In genomic region chr12:54560374-54560858, GRCh38 we compare ENCODE assay signal across 8 cellular contexts. TPM values are rescaled to one million over a fixed set of nuclear protein-coding genes. Genes with fewer than 3 reads are reported as not detected.
DNase-seq lines count a peak whose midpoint lies in the region; ATAC-seq, FAIRE-seq and TF ChIP-seq lines count a peak whose summit lies in the region.

No MANE protein-coding gene starts in this region.

- peak overlapping the region; percentile 2 for H3K4me3 Mint-ChIP-seq in Calu3 (ENCODE audit: low read depth, unreplicated experiment)

- intact Hi-C loops in Calu3 (cut with micrococcal nuclease; ENCODE audit: unreplicated experiment) (no loop called here), GM12878 (cut with micrococcal nuclease; ENCODE audit: unreplicated experiment) (no loop called here), gastrocnemius medialis (cut with DNase I; ENCODE audit: low total_unique reads) (no loop called here)

- peaks cover 62% of the 10 kb centered on the region for H3K27me3 Mint-ChIP-seq in Calu3 (ENCODE audit: unreplicated experiment)

- RAD21 ChIA-PET in GM12878 (lab: Charles Lee; ENCODE audit: unreplicated experiment), result interaction anchor here (0.6 to 1.4 kb wide), 4 partner anchors 21 to 1554 kb away, joined by 3 to 5 read pairs (median 3); partner anchors contain the start of genes CBX5 and EIF4B

- H3K4me1 Mint-ChIP-seq in Calu3 (ENCODE audit: low read depth, unreplicated experiment), result peaks cover 8% of the 10 kb centered on the region

- peak overlapping the region; percentile 46 for H3K4me3 ChIP-seq in HUES48 (ENCODE audit: low read depth, low read length)
- H3K4me3 ChIP-seq in GM12878, result peak overlapping the region; percentile 63
- H3K4me3 ChIP-seq in gastrocnemius medialis, result peak overlapping the region; percentile 37 to 61 (median 48)

- no peaks in the 10 kb centered on the region for H3K36me3 Mint-ChIP-seq in Calu3 (ENCODE audit: insufficient read depth, unreplicated experiment)

- POLR2A ChIA-PET in GM12878 (lab: Charles Lee), result interaction anchor here (0.6 to 1.6 kb wide), 6 partner anchors 11 to 86 kb away, joined by 3 to 8 read pairs (median 3); partner anchors contain the start of genes NCKAP1L and PDE1B

- TF ChIP-seq RAD21 in GM12878 (IDR thresholded peaks at IDR 0.05; ENCODE audit: insufficient read depth, low read depth, low read length), result no peak

- H3K36me3 ChIP-seq in HUES48 (ENCODE audit: control insufficient read depth, insufficient read depth, low read length), result no peaks in the 10 kb centered on the region
- H3K36me3 ChIP-seq in GM12878 (ENCODE audit: control insufficient read depth in 2 of 2, insufficient read depth in 2 of 2, low read length in 1 of 2), result no peaks in the 10 kb centered on the region
- no peaks in the 10 kb centered on the region for H3K36me3 ChIP-seq in gastrocnemius medialis

- TF ChIP-seq CTCF in Calu3 (IDR thresholded peaks at IDR 0.05; ENCODE audit: unreplicated experiment), result no peak
- no peak for TF ChIP-seq CTCF in GM12878 (IDR thresholded peaks at IDR 0.05 in 2 of 3, conservative IDR thresholded peaks at IDR 0.05 in 1 of 3; ENCODE audit: control insufficient read depth in 2 of 3, extremely low read depth in 1 of 3, insufficient read depth in 1 of 3, low read depth in 3 of 3, low read length in 3 of 3)
- TF ChIP-seq CTCF in gastrocnemius medialis (IDR thresholded peaks at IDR 0.05 in 4 of 5, conservative IDR thresholded peaks at IDR 0.05 in 1 of 5), result no peak

- H3K27me3 ChIP-seq in HUES48 (ENCODE audit: control insufficient read depth, insufficient read depth, low read length), result peaks cover 71% of the 10 kb centered on the region
- H3K27me3 ChIP-seq in GM12878 (replicated peaks in 1 of 2; ENCODE audit: control insufficient read depth in 2 of 2, insufficient read depth in 2 of 2, low read length in 1 of 2), result no peaks in the 10 kb centered on the region
- H3K27me3 ChIP-seq in gastrocnemius medialis, result peaks cover 3 to 17% (median 8%) of the 10 kb centered on the region in 3 donors

- H3K9me3 ChIP-seq in HUES48 (ENCODE audit: control insufficient read depth, insufficient read depth, low read length) (no peaks in the 10 kb centered on the region), GM12878 (replicated peaks; ENCODE audit: control insufficient read depth, insufficient read depth, low read length) (no peaks in the 10 kb centered on the region), gastrocnemius medialis (no peaks in the 10 kb centered on the region)

- peak overlapping the region; percentile 94 for H2AFZ ChIP-seq in GM12878 (ENCODE audit: control insufficient read depth, low read depth, low read length)

- no peak overlapping the region for H3K27ac ChIP-seq in HUES48 (ENCODE audit: low read depth, low read length)
- no peak overlapping the region; the same call in 1 of the 2 replicates for H3K27ac ChIP-seq in GM12878 (ENCODE audit: control insufficient read depth, insufficient read depth)
- peak overlapping the region; percentile 21 to 77 (median 66) for H3K27ac ChIP-seq in gastrocnemius medialis

- FAIRE-seq in GM12878 (lab: Jason Lieb, UNC), result peak; percentile 68

- TF ChIP-seq POLR2A in GM12878 (IDR thresholded peaks at IDR 0.05; ENCODE audit: low read depth, low read length) (peak; percentile 66), gastrocnemius medialis (IDR thresholded peaks at IDR 0.05) (peak; percentile 16 to 39)

- TF ChIP-seq EP300 in GM12878 (IDR thresholded peaks at IDR 0.05; ENCODE audit: borderline replicate concordance in 1 of 2, control insufficient read depth in 1 of 2, low read depth in 2 of 2, low read length in 2 of 2), result no peak

- peaks cover 20% of the 10 kb centered on the region for H3K4me1 ChIP-seq in HUES48 (ENCODE audit: control insufficient read depth, insufficient read depth, low read length)
- peaks cover 19% of the 10 kb centered on the region for H3K4me1 ChIP-seq in GM12878 (ENCODE audit: control insufficient read depth, insufficient read depth, low read length)
- H3K4me1 ChIP-seq in gastrocnemius medialis, result peaks cover 0 to 6% of the 10 kb centered on the region in 2 donors

- in situ Hi-C loops in GM12878 (cut with MboI), result no loop called here
- in situ Hi-C loops in gastrocnemius medialis (cut with MboI; ENCODE audit: low sequenced_read_pairs in 4 of 4), result no loop called here

- WGBS in GM12878 (ENCODE audit: insufficient coverage, insufficient replicate concordance, low lambda C conversion rate, missing lambda C conversion rate), result 1% methylated on average over 14 of the region's 14 CpGs

- no peaks in the 10 kb centered on the region for H3K79me2 ChIP-seq in GM12878 (ENCODE audit: control insufficient read depth, insufficient read depth, low read length)

- H3K9me3 Mint-ChIP-seq in Calu3 (ENCODE audit: low read depth, unreplicated experiment), result no peaks in the 10 kb centered on the region

- H3K27ac Mint-ChIP-seq in Calu3 (ENCODE audit: unreplicated experiment), result no peak overlapping the region

- peak; percentile 45 for DNase-seq in Calu3
- peak; percentile 8 for DNase-seq in T1000 (lab: John Stamatoyannopoulos, UW)
- peak; percentile 65 for DNase-seq in GM12878 (ENCODE audit: low read depth, low spot score)
- DNase-seq in iPS DF 4.7 (ENCODE audit: extremely low read depth, low spot score), result peak; percentile 60
- peak; percentile 79 to 84 for DNase-seq in gastrocnemius medialis
- DNase-seq in NCI-H1105 treated with DMSO at 0.1 percent for 48 hours (lab: John Stamatoyannopoulos, UW), result no peak

- ATAC-seq in GM21390 (IDR thresholded peaks at IDR 0.05; ENCODE audit: unreplicated experiment) (peak; percentile 100), GM12878 (peak; percentile 100), gastrocnemius medialis (peak; percentile 96 to 98)

- H3K4me2 ChIP-seq in GM12878 (ENCODE audit: control insufficient read depth, insufficient read depth), result peak overlapping the region; percentile 92

- CTCF ChIA-PET in Calu3 (lab: Charles Lee) (no interaction called here), GM12878 (lab: Yijun Ruan, JAX) (interaction anchor here (1.0 to 1.8 kb wide), 8 partner anchors 9 to 398 kb away, joined by 3 to 12 read pairs (median 5); no protein-coding TSS in a partner anchor)

- BruUV-seq in Calu3 (replicated peaks; lab: Mats Ljungman, UMichigan) (no TSS peak), GM12878 (replicated peaks; lab: Mats Ljungman, UMichigan) (no TSS peak)

- SMC1A ChIA-PET in GM12878 (lab: Charles Lee; ENCODE audit: uncharacterized antibody, unreplicated experiment), result interaction anchor here (0.6 to 1.7 kb wide), 5 partner anchors 12 to 160 kb away, joined by 3 to 7 read pairs (median 4); partner anchors contain the start of gene NCKAP1L

- H4K20me1 ChIP-seq in GM12878 (ENCODE audit: control insufficient read depth, insufficient read depth), result no peaks in the 10 kb centered on the region

- H3K9ac ChIP-seq in HUES48 (ENCODE audit: low read depth, low read length) (no peak overlapping the region), GM12878 (ENCODE audit: control insufficient read depth, insufficient read depth, low read length) (peak overlapping the region; percentile 33)

TF ChIP-seq in GM12878, 131 proteins besides CTCF, POLR2A, EP300 and RAD21 (continues in another document):
- TF ChIP-seq SMAD1 (IDR thresholded peaks at IDR 0.05; ENCODE audit: low read depth, partially characterized antibody) (no peak), RELA (IDR thresholded peaks at IDR 0.05; ENCODE audit: borderline replicate concordance, partially characterized antibody) (no peak)

RNA-seq across cellular contexts. Expression of gene PDE1B, which starts 11.0 kb away (rescaled TPM):
- not detected in 2 replicates for total RNA-seq in Calu3 (2022)
- total RNA-seq in GM12878 (2013; cell fraction: nucleolus; rRNA removed), result 42.2 and 44.3 TPM in 2 replicates
- total RNA-seq in GM12878 (2014; rRNA removed), result 3.3 and 3.6 TPM in 2 replicates
- total RNA-seq in GM12878 (2014; rRNA removed; fragmentation: Illumina TruSeq; extraction: Trizol), result 2.4 and 2.9 TPM in 2 replicates
- 2.6 and 3.5 TPM in 2 replicates for total RNA-seq in GM12878 (2021)
- 5.6 TPM for polyA plus RNA-seq in GM12878 (2011; ENCODE audit: low read depth)
- 8.1 and 10.3 TPM in 2 replicates for polyA plus RNA-seq in GM12878 (2011; rRNA removed)
- 6.9 and 7.7 TPM in 2 replicates for polyA plus RNA-seq in GM12878 (2011; cell fraction: cytosol; rRNA removed)
- polyA plus RNA-seq in GM12878 (2011; cell fraction: nucleus; rRNA removed), result 43.2 and 43.5 TPM in 2 replicates
- 4.9 and 8.2 TPM in 2 replicates for polyA plus RNA-seq in GM12878 (2012)
- 6.5 and 7.6 TPM in 2 replicates for polyA plus RNA-seq in GM12878 (2014; fragmentation: Illumina TruSeq; extraction: Trizol)
- under 1 TPM; 0.26 to 0.49 TPM for polyA plus RNA-seq in GM12878 (2014; fragmentation: Nextera tagmentation; extraction: Ambion mirVana)
- 6.4 TPM in 2 replicates for polyA plus RNA-seq in GM12878 (2014; rRNA removed)
- polyA plus RNA-seq in GM12878 (2016; fragmentation: Nextera tagmentation; extraction: Ambion mirVana), result 1 to 10 TPM; 1.0 to 1.4 TPM
- polyA minus RNA-seq in GM12878 (2011; rRNA and poly(A)+ RNA removed), result 8.9 and 11.4 TPM in 2 replicates
- 1.5 TPM in 2 replicates for polyA minus RNA-seq in GM12878 (2011; cell fraction: cytosol; rRNA and poly(A)+ RNA removed)
- 8.6 and 15.8 TPM in 2 replicates for polyA minus RNA-seq in GM12878 (2011; cell fraction: nucleus; rRNA and poly(A)+ RNA removed)
- total RNA-seq in gastrocnemius medialis, result 1 to 10 TPM in 1 of 4 donors, under 1 TPM in 2, not detected in 1; 0.42 to 1.5 (median 0.63) TPM

RNA-seq across cellular contexts. Expression of gene PPP1R1A, which starts 28.0 kb away (rescaled TPM):
- 0.26 TPM in 1 of 2 replicates, not detected in the other for total RNA-seq in Calu3 (2022)
- total RNA-seq in GM12878 (2013; cell fraction: nucleolus; rRNA removed), result not detected in 2 replicates
- total RNA-seq in GM12878 (2014; rRNA removed), result not detected in 2 replicates
- total RNA-seq in GM12878 (2014; rRNA removed; fragmentation: Illumina TruSeq; extraction: Trizol), result not detected in 2 replicates
- not detected in 2 replicates for total RNA-seq in GM12878 (2021)
- polyA plus RNA-seq in GM12878 (2011; ENCODE audit: low read depth), result 0.16 TPM
- not detected in 2 replicates for polyA plus RNA-seq in GM12878 (2011; rRNA removed)
- not detected in 2 replicates for polyA plus RNA-seq in GM12878 (2011; cell fraction: cytosol; rRNA removed)
- not detected in 2 replicates for polyA plus RNA-seq in GM12878 (2011; cell fraction: nucleus; rRNA removed)
- 0.13 and 0.28 TPM in 2 replicates for polyA plus RNA-seq in GM12878 (2012)
- 0.25 TPM in 1 of 2 replicates, not detected in the other for polyA plus RNA-seq in GM12878 (2014; fragmentation: Illumina TruSeq; extraction: Trizol)
- under 1 TPM in 1 of 2 experiments, not detected in 1; 0.03 TPM for polyA plus RNA-seq in GM12878 (2014; fragmentation: Nextera tagmentation; extraction: Ambion mirVana)
- polyA plus RNA-seq in GM12878 (2014; rRNA removed), result 0.08 TPM in 1 of 2 replicates, not detected in the other
- under 1 TPM in 1 of 2 experiments, not detected in 1; 0.07 TPM for polyA plus RNA-seq in GM12878 (2016; fragmentation: Nextera tagmentation; extraction: Ambion mirVana)
- polyA minus RNA-seq in GM12878 (2011; rRNA and poly(A)+ RNA removed), result not detected in 2 replicates
- polyA minus RNA-seq in GM12878 (2011; cell fraction: cytosol; rRNA and poly(A)+ RNA removed), result not detected in 2 replicates
- polyA minus RNA-seq in GM12878 (2011; cell fraction: nucleus; rRNA and poly(A)+ RNA removed), result not detected in 2 replicates
- total RNA-seq in gastrocnemius medialis, result 100 to 1,000 TPM; 209 to 312 (median 235) TPM

Comparison
In these comparisons a context has a peak if more than half of its experiments do, and no peak if none do; other contexts are left out.
1. H3K27ac ChIP-seq: peak in gastrocnemius medialis (4 of 4); none in HUES48 (single experiment) and GM12878 (single experiment).
2. RNA of gene PPP1R1A, which starts 28.0 kb away (total RNA-seq): 209 to 312 TPM in gastrocnemius medialis; 0.26 TPM in Calu3 and not detected in GM12878; every median in the first group is over 100 times any median in the second.
3. Peak in every context shown above with its lines, with median percentiles within 50 percentile points of each other: ATAC-seq and H3K4me3 ChIP-seq.